ENCODE assay signal across 17 cellular contexts in genomic region chr1:32485554-32486255, GRCh38. TPM values are rescaled to one million over a fixed set of nuclear protein-coding genes. Genes with fewer than 3 reads are reported as not detected.
"Had no signal": no experiment of that assay in that cellular context is flagged by ENCODE, and none has a peak within 500 bp of the region (broad histone marks: within the 10 kb centered on the region; RNA-seq: fewer than 3 reads in every experiment).

No MANE protein-coding gene starts in this region.

- H3K36me3 ChIP-seq: sigmoid colon, upper lobe of right lung had no signal

- H3K4me1 ChIP-seq: psoas muscle, upper lobe of right lung had no signal

- ATAC-seq: activated CD8-positive, alpha-beta memory T cell treated with anti-CD3 and anti-CD28 coated beads, Interleukin-2, amount 10 ng/mL, durations not matched to agents 7 days and 5 days; natural killer cell treated with Interleukin-12 subunit alpha and Interleukin-12 subunit beta and Interleukin-15 and Interleukin-18, amount 100 ng/mL, for 72 hours; psoas muscle; stimulated activated naive CD8-positive, alpha-beta T cell treated with anti-CD3 and anti-CD28 coated beads, Interleukin-15, Interleukin-2, amounts not matched to agents 100 U/mL and 50 U/mL, for 24 hours; upper lobe of right lung had no signal

- DNase-seq: activated CD4-positive, alpha-beta T cell treated with anti-CD3 and anti-CD28 coated beads for 1 hour; activated CD4-positive, alpha-beta T cell treated with anti-CD3 and anti-CD28 coated beads, Interleukin-2, amount 50 U/mL, for 48 hours; activated CD8-positive, alpha-beta memory T cell treated with anti-CD3 and anti-CD28 coated beads, Interleukin-2, amount 10 ng/mL, durations not matched to agents 7 days and 5 days; activated effector memory CD4-positive, alpha-beta T cell treated with Interleukin-2 at 50 U/mL for 16 hours; activated T-cell treated with anti-CD3 and anti-CD28 coated beads, Interleukin-2, amount 50 U/mL, for 24 hours; occipital lobe; psoas muscle; sigmoid colon; stimulated activated CD4-positive, alpha-beta T cell treated with anti-CD3 and anti-CD28 coated beads, Interleukin-4, amount 100 ng/mL, for 1 hour; stimulated activated CD8-positive, alpha-beta memory T cell treated with anti-CD3 and anti-CD28 coated beads, Interleukin-4, amount 100 ng/mL, for 48 hours; stimulated activated naive CD8-positive, alpha-beta T cell treated with anti-CD3 and anti-CD28 coated beads, Interleukin-15, Interleukin-2, amounts not matched to agents 100 U/mL and 50 U/mL, for 24 hours; T-helper 9 cell; upper lobe of right lung had no signal

- H3K36me3 Mint-ChIP-seq: activated CD8-positive, alpha-beta memory T cell treated with anti-CD3 and anti-CD28 coated beads, Interleukin-2, amount 10 ng/mL, durations not matched to agents 7 days and 5 days; activated naive CD4-positive, alpha-beta T cell treated with anti-CD3 and anti-CD28 coated beads, Interleukin-2, amount 50 U/mL, for 24 hours; natural killer cell treated with Interleukin-12 subunit alpha and Interleukin-12 subunit beta and Interleukin-15 and Interleukin-18, amount 100 ng/mL, for 72 hours had no signal

- H3K4me3 Mint-ChIP-seq: activated CD8-positive, alpha-beta memory T cell treated with anti-CD3 and anti-CD28 coated beads, Interleukin-2, amount 10 ng/mL, durations not matched to agents 7 days and 5 days; activated naive CD4-positive, alpha-beta T cell treated with anti-CD3 and anti-CD28 coated beads, Interleukin-2, amount 50 U/mL, for 24 hours; activated T-cell treated with anti-CD3 and anti-CD28 coated beads, Interleukin-2, amount 50 U/mL, for 24 hours; natural killer cell treated with Interleukin-12 subunit alpha and Interleukin-12 subunit beta and Interleukin-15 and Interleukin-18, amount 100 ng/mL, for 72 hours had no signal

- H3K27ac ChIP-seq: psoas muscle, sigmoid colon, upper lobe of right lung had no signal

- H3K27me3 ChIP-seq: sigmoid colon, upper lobe of right lung had no signal

- H3K9me3 ChIP-seq: mucosa of descending colon, psoas muscle, sigmoid colon, upper lobe of right lung had no signal

- H3K9me3 Mint-ChIP-seq: activated naive CD4-positive, alpha-beta T cell treated with anti-CD3 and anti-CD28 coated beads, Interleukin-2, amount 50 U/mL, for 24 hours; activated T-cell treated with anti-CD3 and anti-CD28 coated beads, Interleukin-2, amount 50 U/mL, for 24 hours; natural killer cell treated with Interleukin-12 subunit alpha and Interleukin-12 subunit beta and Interleukin-15 and Interleukin-18, amount 100 ng/mL, for 72 hours had no signal

- H3K4me1 Mint-ChIP-seq: activated CD8-positive, alpha-beta memory T cell treated with anti-CD3 and anti-CD28 coated beads, Interleukin-2, amount 10 ng/mL, durations not matched to agents 7 days and 5 days; activated naive CD4-positive, alpha-beta T cell treated with anti-CD3 and anti-CD28 coated beads, Interleukin-2, amount 50 U/mL, for 24 hours had no signal

- H3K4me3 ChIP-seq: mucosa of descending colon, psoas muscle, sigmoid colon, upper lobe of right lung had no signal

- H3K27ac Mint-ChIP-seq: activated CD8-positive, alpha-beta memory T cell treated with anti-CD3 and anti-CD28 coated beads, Interleukin-2, amount 10 ng/mL, durations not matched to agents 7 days and 5 days; activated naive CD4-positive, alpha-beta T cell treated with anti-CD3 and anti-CD28 coated beads, Interleukin-2, amount 50 U/mL, for 24 hours; activated T-cell treated with anti-CD3 and anti-CD28 coated beads, Interleukin-2, amount 50 U/mL, for 24 hours; natural killer cell treated with Interleukin-12 subunit alpha and Interleukin-12 subunit beta and Interleukin-15 and Interleukin-18, amount 100 ng/mL, for 72 hours had no signal

RNA-seq across cellular contexts. Expression of gene ZBTB8B, which starts 20.8 kb away (rescaled TPM):
- total RNA-seq: activated CD8-positive, alpha-beta memory T cell treated with anti-CD3 and anti-CD28 coated beads, Interleukin-2, amount 10 ng/mL, durations not matched to agents 7 days and 5 days; left colon; natural killer cell treated with Interleukin-12 subunit alpha and Interleukin-12 subunit beta and Interleukin-15 and Interleukin-18, amount 100 ng/mL, for 72 hours; psoas muscle; upper lobe of right lung had no signal
